In genomic region chr11:65591939-65592814, GRCh38 we compare ENCODE assay signal across 12 cellular contexts. TPM values are rescaled to one million over a fixed set of nuclear protein-coding genes. Genes with fewer than 3 reads are reported as not detected.
A peak's percentile ranks its signal among the peaks of the same experiment; 100 is the strongest.
DNase-seq lines count a peak whose midpoint lies in the region; ATAC-seq lines count a peak whose summit lies in the region.
"Had no signal": no experiment of that assay in that cellular context is flagged by ENCODE, and none has a peak within 500 bp of the region (broad histone marks: within the 10 kb centered on the region; RNA-seq: fewer than 3 reads in every experiment).

No MANE protein-coding gene starts in this region.

- H3K4me3 ChIP-seq in HUES64 (ENCODE audit: low read length) (peak overlapping the region; percentile 62), skin epidermis (peak overlapping the region in 1 of 7 experiments; percentile 21)

- 2% methylated on average over 103 of the region's 103 CpGs for WGBS in HUES64

- no peaks in the 10 kb centered on the region for H3K9me3 Mint-ChIP-seq in activated CD4-positive, alpha-beta T cell treated with anti-CD3 and anti-CD28 coated beads, Interleukin-2, amount 10 ng/mL, durations not matched to agents 24 days and 14 days
- H3K9me3 Mint-ChIP-seq: CD8-positive, alpha-beta T cell had no signal

- DNase-seq in left lobe of liver (ENCODE audit: low spot score) (no peak), NCI-H146 treated with DMSO at 0.1 percent for 48 hours (lab: John Stamatoyannopoulos, UW; ENCODE audit: unreplicated experiment) (no peak), GOT3 (lab: John Stamatoyannopoulos, UW) (no peak)
- DNase-seq in activated CD4-positive, alpha-beta T cell treated with anti-CD3 and anti-CD28 coated beads, Interleukin-2, amount 10 ng/mL, durations not matched to agents 24 days and 14 days = no peak
- DNase-seq: CD8-positive, alpha-beta T cell; NCI-H2081 had no signal

- peaks cover 40% of the 10 kb centered on the region for H3K36me3 Mint-ChIP-seq in activated CD4-positive, alpha-beta T cell treated with anti-CD3 and anti-CD28 coated beads, Interleukin-2, amount 10 ng/mL, durations not matched to agents 24 days and 14 days (ENCODE audit: low read depth)

- H3K27ac Mint-ChIP-seq in activated CD4-positive, alpha-beta T cell treated with anti-CD3 and anti-CD28 coated beads, Interleukin-2, amount 10 ng/mL, durations not matched to agents 24 days and 14 days = no peak overlapping the region
- H3K27ac Mint-ChIP-seq: CD8-positive, alpha-beta T cell had no signal

- no peak overlapping the region for H3K4me3 Mint-ChIP-seq in activated CD4-positive, alpha-beta T cell treated with anti-CD3 and anti-CD28 coated beads, Interleukin-2, amount 10 ng/mL, durations not matched to agents 24 days and 14 days
- H3K4me3 Mint-ChIP-seq: CD8-positive, alpha-beta T cell had no signal

- H3K27ac ChIP-seq in HUES64 (ENCODE audit: low read depth, low read length) (no peak overlapping the region), skin epidermis (peak overlapping the region in 11 of 21 experiments; percentile 16 to 73 (median 45))

- H3K36me3 ChIP-seq in HUES64 (ENCODE audit: insufficient read depth, low read length) = no peaks in the 10 kb centered on the region

- H3K27me3 Mint-ChIP-seq in activated CD4-positive, alpha-beta T cell treated with anti-CD3 and anti-CD28 coated beads, Interleukin-2, amount 10 ng/mL, durations not matched to agents 24 days and 14 days = no peaks in the 10 kb centered on the region

- peak overlapping the region; percentile 47 for H3K9ac ChIP-seq in HUES64 (ENCODE audit: low read depth, low read length)
- H3K9ac ChIP-seq: SK-N-SH had no signal

- peaks cover 46% of the 10 kb centered on the region for H3K27me3 ChIP-seq in HUES64 (ENCODE audit: insufficient read depth, low read length)

- peaks cover 34% of the 10 kb centered on the region for H3K4me1 Mint-ChIP-seq in activated CD4-positive, alpha-beta T cell treated with anti-CD3 and anti-CD28 coated beads, Interleukin-2, amount 10 ng/mL, durations not matched to agents 24 days and 14 days

- 0 out of 2 replicates have a peak, but pooled peaks cover 3% of the 10 kb centered on the region for H3K4me1 ChIP-seq in HUES64 (ENCODE audit: insufficient read depth, low read length)

- ATAC-seq in esophagus mucosa (peak; percentile 12), left lobe of liver (peak; percentile 50), HG03097 (IDR thresholded peaks at IDR 0.05; ENCODE audit: low FRiP score, unreplicated experiment) (no peak)
- ATAC-seq: CD8-positive, alpha-beta T cell had no signal

- H3K9me3 ChIP-seq in HUES64 (ENCODE audit: insufficient read depth, low read depth, low read length) = no peaks in the 10 kb centered on the region
- H3K9me3 ChIP-seq: SK-N-SH had no signal

- intact Hi-C loops in activated CD4-positive, alpha-beta T cell treated with anti-CD3 and anti-CD28 coated beads, Interleukin-2, amount 10 ng/mL, durations not matched to agents 24 days and 14 days (cut with micrococcal nuclease) = no loop called here

RNA-seq across cellular contexts. Expression of gene KCNK7, which starts 3.4 kb away (rescaled TPM):
- polyA plus RNA-seq in HUES64 (2013, experiment 1 of 2) = 0.60 TPM
- polyA plus RNA-seq in HUES64 (2013, experiment 2 of 2) = 0.32 TPM
- total RNA-seq in esophagus mucosa (20.2 TPM), left lobe of liver (not detected)
- total RNA-seq in activated CD4-positive, alpha-beta T cell treated with anti-CD3 and anti-CD28 coated beads, Interleukin-2, amount 10 ng/mL, durations not matched to agents 24 days and 14 days = 0.69 and 1.3 TPM in 2 replicates
- total RNA-seq: H4 had no signal

RNA-seq across cellular contexts. Expression of gene EHBP1L1, which starts 16.3 kb away (rescaled TPM):
- polyA plus RNA-seq in HUES64 (2013, experiment 1 of 2) = 2.9 TPM
- polyA plus RNA-seq in HUES64 (2013, experiment 2 of 2) = 4.2 TPM
- total RNA-seq in esophagus mucosa (52.6 TPM), left lobe of liver (13.5 TPM)
- total RNA-seq in activated CD4-positive, alpha-beta T cell treated with anti-CD3 and anti-CD28 coated beads, Interleukin-2, amount 10 ng/mL, durations not matched to agents 24 days and 14 days = 167 and 173 TPM in 2 replicates

RNA-seq across cellular contexts. Expression of gene FAM89B, which starts 19.8 kb away (rescaled TPM):
- 20.7 TPM for polyA plus RNA-seq in HUES64 (2013, experiment 1 of 2)
- polyA plus RNA-seq in HUES64 (2013, experiment 2 of 2) = 24.2 TPM
- total RNA-seq in esophagus mucosa (25.9 TPM), left lobe of liver (19.0 TPM)
- 39.1 and 42.4 TPM in 2 replicates for total RNA-seq in activated CD4-positive, alpha-beta T cell treated with anti-CD3 and anti-CD28 coated beads, Interleukin-2, amount 10 ng/mL, durations not matched to agents 24 days and 14 days

RNA-seq across cellular contexts. Expression of gene MAP3K11, which starts 21.8 kb away (rescaled TPM):
- 27.1 TPM for polyA plus RNA-seq in HUES64 (2013, experiment 1 of 2)
- 31.1 TPM for polyA plus RNA-seq in HUES64 (2013, experiment 2 of 2)
- total RNA-seq in esophagus mucosa (32.4 TPM), left lobe of liver (85.4 TPM)
- total RNA-seq in activated CD4-positive, alpha-beta T cell treated with anti-CD3 and anti-CD28 coated beads, Interleukin-2, amount 10 ng/mL, durations not matched to agents 24 days and 14 days = 89.1 and 90.7 TPM in 2 replicates

RNA-seq across cellular contexts. Expression of gene ZNRD2, which starts 21.9 kb away (rescaled TPM):
- polyA plus RNA-seq in HUES64 (2013, experiment 1 of 2) = 58.0 TPM
- polyA plus RNA-seq in HUES64 (2013, experiment 2 of 2) = 49.1 TPM
- total RNA-seq in esophagus mucosa (31.8 TPM), left lobe of liver (17.0 TPM)
- 83.3 and 83.4 TPM in 2 replicates for total RNA-seq in activated CD4-positive, alpha-beta T cell treated with anti-CD3 and anti-CD28 coated beads, Interleukin-2, amount 10 ng/mL, durations not matched to agents 24 days and 14 days
